Comparison of ENCODE assay signal across 14 cellular contexts in genomic region chrX:18577400-18577799, GRCh38.
A peak's percentile ranks its signal among the peaks of the same experiment; 100 is the strongest.
DNase-seq lines count a peak whose midpoint lies in the region; ATAC-seq and TF ChIP-seq lines count a peak whose summit lies in the region.
"Had no signal": no experiment of that assay in that cellular context is flagged by ENCODE, and none has a peak within 500 bp of the region (broad histone marks: within the 10 kb centered on the region; RNA-seq: fewer than 3 reads in every experiment).

No MANE protein-coding gene starts in this region.

- no peak overlapping the region for H3K9ac ChIP-seq in GM23248
- H3K9ac ChIP-seq: BLaER1 treated with 17β-estradiol and CSF1 and Interleukin-3, amounts not matched to agents 10 nM and 100 nM had no signal

- no peaks in the 10 kb centered on the region for H4K20me1 ChIP-seq in GM23248 (ENCODE audit: insufficient read depth)
- H4K20me1 ChIP-seq: BLaER1 treated with 17β-estradiol and CSF1 and Interleukin-3, amounts not matched to agents 10 nM and 100 nM had no signal

- H2AFZ ChIP-seq in GM23248: no peak overlapping the region

- H3K36me3 ChIP-seq in cardiac muscle cell (no peaks in the 10 kb centered on the region), psoas muscle (ENCODE audit: insufficient read depth in 1 of 2, low read depth in 1 of 2) (no peaks in the 10 kb centered on the region), GM23248 (ENCODE audit: low read depth) (no peaks in the 10 kb centered on the region)
- H3K36me3 ChIP-seq: BLaER1 treated with 17β-estradiol and CSF1 and Interleukin-3, amounts not matched to agents 10 nM and 100 nM had no signal

- H3K27me3 ChIP-seq in cardiac muscle cell (no peaks in the 10 kb centered on the region), psoas muscle (ENCODE audit: insufficient read depth in 3 of 3, low read length in 2 of 3) (no peaks in the 10 kb centered on the region), GM23248 (replicated peaks; ENCODE audit: insufficient read depth) (no peaks in the 10 kb centered on the region)

- H3K4me3 ChIP-seq in cardiac muscle cell (no peak overlapping the region), psoas muscle (no peak overlapping the region), GM23248 (no peak overlapping the region)
- H3K4me3 ChIP-seq: BLaER1 treated with 17β-estradiol and CSF1 and Interleukin-3, amounts not matched to agents 10 nM and 100 nM had no signal

- WGBS in psoas muscle, 3 donors: 45 to 75% (median 58%) methylated on average over 4 of the region's 4 CpGs
- WGBS in GM23248 (ENCODE audit: low coverage in 1 of 2, low lambda C conversion rate in 2 of 2, missing lambda C conversion rate in 2 of 2), 2 experiments: 98 to 100% methylated on average over 4 of the region's 4 CpGs

- H3K79me2 ChIP-seq in GM23248 (ENCODE audit: insufficient read depth): no peaks in the 10 kb centered on the region

- no peaks in the 10 kb centered on the region for H3K9me2 ChIP-seq in GM23248 (ENCODE audit: insufficient read depth)

- no peak for ATAC-seq in left cardiac atrium
- ATAC-seq in psoas muscle: peak; percentile 47 to 83 (median 66)
- ATAC-seq in SK-N-SH treated with all-trans-retinoic acid at 6 μM for 48 hours: no peak
- ATAC-seq: CD8-positive, alpha-beta T cell had no signal

- H3K4me2 ChIP-seq in GM23248 (ENCODE audit: unreplicated experiment): no peak overlapping the region
- H3K4me2 ChIP-seq: BLaER1 treated with 17β-estradiol and CSF1 and Interleukin-3, amounts not matched to agents 10 nM and 100 nM had no signal

- H3F3A ChIP-seq in GM23248 (ENCODE audit: insufficient read depth): no peaks in the 10 kb centered on the region

- intact Hi-C loops in left cardiac atrium (cut with DNase I): no loop called here
- intact Hi-C loops in psoas muscle (cut with DNase I): no loop called here

- H3K27me3 Mint-ChIP-seq in glutamatergic neuron (ENCODE audit: unreplicated experiment): peaks cover 2% of the 10 kb centered on the region
- H3K27me3 Mint-ChIP-seq: B cell had no signal

- peak overlapping the region; percentile 86 for H3K27ac Mint-ChIP-seq in glutamatergic neuron (ENCODE audit: unreplicated experiment)
- H3K27ac Mint-ChIP-seq: B cell; CD8-positive, alpha-beta T cell had no signal

- H3K9me3 ChIP-seq in cardiac muscle cell (ENCODE audit: low read depth): no peaks in the 10 kb centered on the region
- H3K9me3 ChIP-seq in psoas muscle: no peaks in the 10 kb centered on the region
- H3K9me3 ChIP-seq in GM23248 (ENCODE audit: low read depth): no peaks in the 10 kb centered on the region
- H3K9me3 ChIP-seq: BLaER1 treated with 17β-estradiol and CSF1 and Interleukin-3, amounts not matched to agents 10 nM and 100 nM had no signal

- TF ChIP-seq CTCF in cardiac muscle cell (IDR thresholded peaks at IDR 0.05; ENCODE audit: low read depth, low read length) (no peak), glutamatergic neuron (IDR thresholded peaks at IDR 0.05; ENCODE audit: partially characterized antibody, unreplicated experiment) (no peak), psoas muscle (IDR thresholded peaks at IDR 0.05) (no peak)

- DNase-seq in cardiac muscle cell (ENCODE audit: low read depth in 1 of 2, low spot score in 1 of 2) (no peak), left cardiac atrium (no peak), glutamatergic neuron (no peak), psoas muscle (no peak), GM23248 (no peak)
- DNase-seq: Calu3; CD8-positive, alpha-beta T cell; DMS79 treated with DMSO at 0.1 percent for 48 hours; GF-D8; HCEC 1CT had no signal

- in situ Hi-C loops in GM23248 (cut with MboI): no loop called here

- H3K27ac ChIP-seq in cardiac muscle cell (peak overlapping the region; percentile 46), psoas muscle (no peak overlapping the region), GM23248 (no peak overlapping the region)
- H3K27ac ChIP-seq: BLaER1 treated with 17β-estradiol and CSF1 and Interleukin-3, amounts not matched to agents 10 nM and 100 nM; HL-60 had no signal

- H3K4me1 Mint-ChIP-seq in glutamatergic neuron (ENCODE audit: low read depth, unreplicated experiment): peaks cover 46% of the 10 kb centered on the region
- H3K4me1 Mint-ChIP-seq: B cell had no signal

- no peaks in the 10 kb centered on the region for H3K36me3 Mint-ChIP-seq in glutamatergic neuron (ENCODE audit: unreplicated experiment)

- peaks cover 10% of the 10 kb centered on the region for H3K9me3 Mint-ChIP-seq in glutamatergic neuron (ENCODE audit: unreplicated experiment)
- H3K9me3 Mint-ChIP-seq: CD8-positive, alpha-beta T cell had no signal

- peak overlapping the region; percentile 38 for H3K4me3 Mint-ChIP-seq in glutamatergic neuron (ENCODE audit: unreplicated experiment)
- H3K4me3 Mint-ChIP-seq: B cell; CD8-positive, alpha-beta T cell had no signal

- H3K4me1 ChIP-seq in cardiac muscle cell (ENCODE audit: low read depth) (no peaks in the 10 kb centered on the region), psoas muscle (no peaks in the 10 kb centered on the region), GM23248 (ENCODE audit: insufficient read depth) (no peaks in the 10 kb centered on the region)
- H3K4me1 ChIP-seq: BLaER1 treated with 17β-estradiol and CSF1 and Interleukin-3, amounts not matched to agents 10 nM and 100 nM had no signal

TF ChIP-seq in SK-N-SH treated with all-trans-retinoic acid at 6 μM for 48 hours, 23 proteins besides CTCF, POLR2A, EP300 and RAD21 (continues in another document):
- TF ChIP-seq ARNTL (CRISPR knock-in tag; IDR thresholded peaks at IDR 0.05; ENCODE audit: borderline replicate concordance, low read depth) (no peak), ISL1 (CRISPR knock-in tag; IDR thresholded peaks at IDR 0.05) (no peak), ZNF70 (CRISPR knock-in tag; IDR thresholded peaks at IDR 0.05) (no peak), ZC3H10 (CRISPR knock-in tag; IDR thresholded peaks at IDR 0.05) (no peak), RARB (CRISPR knock-in tag; IDR thresholded peaks at IDR 0.05) (no peak), BACH2 (CRISPR knock-in tag; IDR thresholded peaks at IDR 0.05; ENCODE audit: borderline replicate concordance) (no peak), OSR1 (CRISPR knock-in tag; IDR thresholded peaks at IDR 0.05) (no peak), TSHZ2 (CRISPR knock-in tag; IDR thresholded peaks at IDR 0.05) (no peak), TCF4 (CRISPR knock-in tag; IDR thresholded peaks at IDR 0.05; ENCODE audit: borderline replicate concordance) (no peak), ZNF8 (CRISPR knock-in tag; IDR thresholded peaks at IDR 0.05) (no peak), PATZ1 (CRISPR knock-in tag; IDR thresholded peaks at IDR 0.05; ENCODE audit: borderline replicate concordance) (no peak), TOX (CRISPR knock-in tag; IDR thresholded peaks at IDR 0.05; ENCODE audit: borderline replicate concordance) (no peak), CSRNP3 (CRISPR knock-in tag; IDR thresholded peaks at IDR 0.05) (no peak)

Comparison
In these comparisons a context has a peak if more than half of its experiments do, and no peak if none do; other contexts are left out.
1. ATAC-seq: peak in psoas muscle (4 of 4); none in left cardiac atrium (0 of 2) and SK-N-SH treated with all-trans-retinoic acid at 6 μM for 48 hours (single experiment).